Comparison of ENCODE assay signal across 11 cellular contexts in the genomic region with DNA sequence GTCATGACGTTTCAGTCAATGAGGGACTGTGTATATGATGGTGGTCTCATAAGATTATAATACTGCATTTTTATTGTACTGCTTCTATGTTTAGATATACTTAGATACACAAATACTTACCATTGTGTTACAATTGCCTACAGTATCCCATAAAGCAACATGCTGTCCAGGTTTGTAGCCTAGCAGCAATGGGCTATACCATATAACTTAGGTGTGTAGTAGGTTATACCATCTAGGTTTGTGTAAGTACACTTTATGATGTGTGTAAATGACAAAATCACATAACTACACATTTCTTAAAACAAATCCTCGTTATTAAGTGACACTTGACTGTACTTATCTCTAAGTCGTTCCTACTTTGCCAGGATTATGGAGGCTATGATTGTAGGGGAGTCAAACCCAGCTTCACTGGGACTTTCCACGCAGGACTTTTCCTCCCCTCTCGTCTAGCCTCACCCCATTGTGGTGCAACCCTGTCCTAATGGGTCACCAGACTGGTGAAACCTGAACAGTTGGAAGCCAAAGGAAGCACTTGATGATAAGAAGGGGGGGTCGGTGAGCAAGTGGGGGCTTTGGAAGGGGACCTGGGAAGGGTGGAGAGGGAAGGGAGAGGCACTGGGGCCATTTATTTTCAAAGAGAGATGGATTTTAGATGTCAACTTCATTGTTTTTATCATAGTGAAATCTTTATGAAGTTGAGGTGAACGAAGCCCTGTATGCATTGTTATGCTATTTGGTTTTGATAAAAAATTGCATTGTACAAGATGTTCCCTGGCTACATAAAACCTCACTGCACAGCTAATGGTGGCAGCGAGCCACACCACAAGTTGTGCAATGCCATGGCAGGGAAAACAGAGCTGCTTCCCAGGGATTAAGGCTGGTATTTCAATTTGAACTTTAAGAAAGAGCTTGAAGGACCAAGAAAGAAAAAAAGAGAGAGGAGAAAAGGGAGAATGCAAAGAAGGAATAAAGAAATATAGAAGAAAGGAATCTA.
DNase-seq lines count a peak whose midpoint lies in the region; ATAC-seq, FAIRE-seq and TF ChIP-seq lines count a peak whose summit lies in the region.
"Had no signal": no experiment of that assay in that cellular context is flagged by ENCODE, and none has a peak within 500 bp of the region (broad histone marks: within the 10 kb centered on the region; RNA-seq: fewer than 3 reads in every experiment).

No MANE protein-coding gene starts in this region.

- FAIRE-seq in A549 (lab: Jason Lieb, UNC): no peak

- TF ChIP-seq POLR2A in A549 (IDR thresholded peaks at IDR 0.05; ENCODE audit: low read length): no peak

- H3K4me3 ChIP-seq in A549 (no peak overlapping the region), epithelial cell of proximal tubule (ENCODE audit: low read depth, low read length) (no peak overlapping the region), SJCRH30 (no peak overlapping the region)

- TF ChIP-seq RAD21 in A549 (conservative IDR thresholded peaks at IDR 0.05 in 1 of 2, IDR thresholded peaks at IDR 0.05 in 1 of 2): no peak

- H3K36me3 ChIP-seq in SJCRH30: no peaks in the 10 kb centered on the region

- CTCF ChIA-PET in A549 (lab: Yijun Ruan, JAX): interaction anchor here (0.6 to 1.6 kb wide), 2 partner anchors 38 to 133 kb away, joined by 3 read pairs; no protein-coding TSS in a partner anchor

- ATAC-seq in A549 (no peak), GM18498 (IDR thresholded peaks at IDR 0.05; ENCODE audit: unreplicated experiment) (no peak)

- no peaks in the 10 kb centered on the region for H3K27me3 ChIP-seq in SJCRH30

- WGBS in A549 (ENCODE audit: missing lambda C conversion rate): 58% methylated on average over 8 of the region's 8 CpGs

- POLR2A ChIA-PET in A549 (lab: Yijun Ruan, JAX): no interaction called here

- no peaks in the 10 kb centered on the region; the same call in 2 of the 3 replicates for H3K4me1 ChIP-seq in A549
- H3K4me1 ChIP-seq in SJCRH30: no peaks in the 10 kb centered on the region

- peak overlapping the region; percentile 49 to 60; a peak in 4 of 6 replicates for H3K27ac ChIP-seq in A549
- H3K27ac ChIP-seq in SJCRH30: no peak overlapping the region

- no peaks in the 10 kb centered on the region for H3K9me3 ChIP-seq in A549
- H3K9me3 ChIP-seq in SJCRH30 (replicated peaks): no peaks in the 10 kb centered on the region

- H3K4me2 ChIP-seq in A549: peak overlapping the region; percentile 11; the same call in 1 of the 3 replicates

- DNase-seq in A549 (ENCODE audit: low read depth in 1 of 2, low spot score in 1 of 2): no peak
- DNase-seq in LoVo (ENCODE audit: low spot score): peak; percentile 9
- peak; percentile 23 for DNase-seq in epithelial cell of proximal tubule (ENCODE audit: low read depth)
- DNase-seq in medulla oblongata (ENCODE audit: extremely low spot score): peak; percentile 45
- no peak for DNase-seq in UCSD-AML1 (lab: John Stamatoyannopoulos, UW; ENCODE audit: unreplicated experiment)
- no peak for DNase-seq in SJCRH30
- no peak for DNase-seq in OCI-M2 (lab: John Stamatoyannopoulos, UW; ENCODE audit: unreplicated experiment)
- DNase-seq: activated CD4-positive, alpha-beta T cell treated with anti-CD3 and anti-CD28 coated beads, Interleukin-2, amount 10 ng/mL, durations not matched to agents 24 days and 14 days; central memory CD4-positive, alpha-beta T cell; H9 had no signal

- no peak for TF ChIP-seq EP300 in A549 (IDR thresholded peaks at IDR 0.05)

- TF ChIP-seq CTCF in A549 (IDR thresholded peaks at IDR 0.05) (no peak), epithelial cell of proximal tubule (conservative IDR thresholded peaks at IDR 0.05; ENCODE audit: low read depth, low read length) (no peak)

TF ChIP-seq in A549, 52 proteins besides CTCF, POLR2A, EP300 and RAD21:
- TF ChIP-seq FOXS1 (CRISPR knock-in tag; IDR thresholded peaks at IDR 0.05): no peak
- TF ChIP-seq CEBPB (IDR thresholded peaks at IDR 0.05): peak; percentile 47 to 61; a peak in 3 of 4 replicates

Comparison
In these comparisons a context has a peak if more than half of its experiments do, and no peak if none do; other contexts are left out.
1. DNase-seq: peak in LoVo (single experiment), epithelial cell of proximal tubule (single experiment) and medulla oblongata (single experiment); none in A549 (0 of 2), UCSD-AML1 (single experiment), SJCRH30 (0 of 2) and OCI-M2 (single experiment).